ENCODE assay signal across 8 cellular contexts in the genomic region with DNA sequence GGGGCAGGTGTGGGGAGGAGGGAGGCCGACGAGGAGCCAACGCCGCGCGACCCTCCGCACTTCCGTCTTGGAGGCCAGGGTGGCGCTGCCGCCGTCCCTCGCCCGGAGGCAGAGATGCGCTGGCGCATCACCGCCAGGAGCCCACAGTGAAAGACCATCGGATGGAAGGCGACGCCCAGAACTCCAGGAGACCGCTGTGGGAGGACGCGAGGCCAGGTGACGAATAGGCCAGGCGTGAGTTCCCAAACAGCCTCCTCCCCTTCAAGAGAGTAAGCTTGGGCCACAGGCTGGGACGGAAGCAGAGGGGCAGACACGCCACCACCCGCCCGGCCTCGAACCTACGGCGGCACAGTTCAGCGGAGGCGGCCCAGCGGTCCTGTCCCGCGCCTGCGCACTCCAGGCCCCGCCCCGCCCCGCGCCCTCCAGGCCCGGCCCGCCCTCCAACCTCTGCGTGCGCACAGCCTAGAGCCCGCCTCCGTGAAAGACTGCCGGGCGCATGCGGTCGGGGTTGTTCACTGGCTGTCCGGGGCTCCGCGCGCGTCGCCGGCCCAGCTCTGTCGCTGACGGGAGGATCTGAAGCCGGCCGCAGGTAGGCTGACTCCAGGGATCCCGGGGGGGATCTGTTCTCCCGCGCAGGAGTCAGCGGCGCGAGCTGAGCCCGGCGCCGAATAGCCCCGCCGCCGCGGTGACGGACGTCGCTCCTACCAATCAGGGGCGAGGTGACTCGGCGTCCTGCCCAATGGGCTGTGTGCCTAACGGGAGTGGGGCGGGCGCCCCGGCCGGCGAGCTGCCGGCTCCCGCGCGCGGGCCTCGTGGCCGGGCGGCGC. TPM values are rescaled to one million over a fixed set of nuclear protein-coding genes. Genes with fewer than 3 reads are reported as not detected.
DNase-seq lines count a peak whose midpoint lies in the region; ATAC-seq and TF ChIP-seq lines count a peak whose summit lies in the region.

A gene with protein sequence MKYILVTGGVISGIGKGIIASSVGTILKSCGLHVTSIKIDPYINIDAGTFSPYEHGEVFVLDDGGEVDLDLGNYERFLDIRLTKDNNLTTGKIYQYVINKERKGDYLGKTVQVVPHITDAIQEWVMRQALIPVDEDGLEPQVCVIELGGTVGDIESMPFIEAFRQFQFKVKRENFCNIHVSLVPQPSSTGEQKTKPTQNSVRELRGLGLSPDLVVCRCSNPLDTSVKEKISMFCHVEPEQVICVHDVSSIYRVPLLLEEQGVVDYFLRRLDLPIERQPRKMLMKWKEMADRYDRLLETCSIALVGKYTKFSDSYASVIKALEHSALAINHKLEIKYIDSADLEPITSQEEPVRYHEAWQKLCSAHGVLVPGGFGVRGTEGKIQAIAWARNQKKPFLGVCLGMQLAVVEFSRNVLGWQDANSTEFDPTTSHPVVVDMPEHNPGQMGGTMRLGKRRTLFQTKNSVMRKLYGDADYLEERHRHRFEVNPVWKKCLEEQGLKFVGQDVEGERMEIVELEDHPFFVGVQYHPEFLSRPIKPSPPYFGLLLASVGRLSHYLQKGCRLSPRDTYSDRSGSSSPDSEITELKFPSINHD (plus strand): TSS at position 456 of the 827 bp plus-strand sequence. CDS start 3,595 bp downstream, outside the sequence.

- no peaks in the 10 kb centered on the region for H3K9me3 ChIP-seq in spleen

- intact Hi-C loops in activated B cell treated with CpG ODN at 0.5 μM for 24 hours (cut with micrococcal nuclease) (loop anchor here (1.0 kb wide), 3 partner anchors 24 to 288 kb away; partner anchors contain the start of genes CITED4 and NFYC), spleen (cut with DNase I; ENCODE audit: low total_unique reads) (no loop called here)

- H3K4me1 ChIP-seq in spleen = peaks cover 5 to 30% (median 21%) of the 10 kb centered on the region in 6 donors

- peak within 1 kb of the TSS; percentile 92 for H3K27ac Mint-ChIP-seq in activated B cell treated with CpG ODN at 0.5 μM for 24 hours
- H3K27ac Mint-ChIP-seq in immature natural killer cell = peak within 1 kb of the TSS; percentile 94 to 99 (median 96)

- H3K4me1 Mint-ChIP-seq in activated B cell treated with CpG ODN at 0.5 μM for 24 hours = peaks cover 19% of the 10 kb centered on the region
- H3K4me1 Mint-ChIP-seq in immature natural killer cell = peaks cover 17 to 20% of the 10 kb centered on the region in 2 donors

- peaks cover 0 to 14% (median 7%) of the 10 kb centered on the region in 6 donors for H3K36me3 ChIP-seq in spleen

- ATAC-seq in GM19025 (IDR thresholded peaks at IDR 0.05; ENCODE audit: low read depth, unreplicated experiment) (peak; percentile 93), HG03280 (IDR thresholded peaks at IDR 0.05; ENCODE audit: unreplicated experiment) (peak; percentile 86), activated B cell treated with CpG ODN at 0.5 μM for 24 hours (ENCODE audit: low read depth) (peak; percentile 86)

- DNase-seq in AG20443 (ENCODE audit: low spot score) (peak; percentile 99), NCI-H345 (lab: John Stamatoyannopoulos, UW) (peak; percentile 96), activated B cell treated with CpG ODN at 0.5 μM for 24 hours (peak; percentile 95), cardiac fibroblast (ENCODE audit: low read depth in 2 of 2) (peak; percentile 95), immature natural killer cell (peak; percentile 95 to 96 (median 96)), spleen (peak; percentile 98)

- no peaks in the 10 kb centered on the region for H3K27me3 ChIP-seq in spleen (replicated peaks in 1 of 7)

- 0 to 1% (median 1%) methylated on average over 33 to 96 of the region's 96 CpGs for WGBS in spleen, 5 donors

- CTCF ChIA-PET in activated B cell treated with CpG ODN at 0.5 μM for 24 hours (lab: Charles Lee) = interaction anchor here (1.1 kb wide), 1 partner anchor 24 kb away, joined by 4 read pairs; no protein-coding TSS in a partner anchor

- peak within 1 kb of the TSS; percentile 94 for H3K4me3 Mint-ChIP-seq in activated B cell treated with CpG ODN at 0.5 μM for 24 hours
- peak within 1 kb of the TSS; percentile 91 to 97 (median 95) for H3K4me3 Mint-ChIP-seq in immature natural killer cell

- H3K36me3 Mint-ChIP-seq in activated B cell treated with CpG ODN at 0.5 μM for 24 hours (ENCODE audit: low read depth) (peaks cover 23% of the 10 kb centered on the region), immature natural killer cell (peaks cover 4 to 11% (median 7%) of the 10 kb centered on the region in 3 donors)

- H3K27me3 Mint-ChIP-seq in activated B cell treated with CpG ODN at 0.5 μM for 24 hours (no peaks in the 10 kb centered on the region), immature natural killer cell (ENCODE audit: low read depth in 3 of 3) (peaks cover 12 to 20% (median 14%) of the 10 kb centered on the region in 3 donors)

- H3K9me3 Mint-ChIP-seq in activated B cell treated with CpG ODN at 0.5 μM for 24 hours = no peaks in the 10 kb centered on the region
- H3K9me3 Mint-ChIP-seq in immature natural killer cell = no peaks in the 10 kb centered on the region

- TF ChIP-seq POLR2A in spleen (IDR thresholded peaks at IDR 0.05) = peak in 1 of 3 donors; percentile 57

- TF ChIP-seq CTCF in activated B cell treated with CpG ODN at 0.5 μM for 24 hours (IDR thresholded peaks at IDR 0.05) = no peak
- peak; percentile 9 for TF ChIP-seq CTCF in cardiac fibroblast (IDR thresholded peaks at IDR 0.05; ENCODE audit: low read depth, low read length)
- peak in 2 of 11 experiments; percentile 14 to 23 for TF ChIP-seq CTCF in spleen (IDR thresholded peaks at IDR 0.05 in 8 of 11, conservative IDR thresholded peaks at IDR 0.05 in 3 of 11)

- H3K4me3 ChIP-seq in cardiac fibroblast (replicated peaks in 1 of 2; ENCODE audit: low read depth in 2 of 2, low read length in 2 of 2) (peak within 1 kb of the TSS; percentile 72 to 76), spleen (peak within 1 kb of the TSS; percentile 44 to 97 (median 82))

- H3K27ac ChIP-seq in spleen = peak within 1 kb of the TSS; percentile 76 to 98 (median 93)

- POLR2A ChIA-PET in activated B cell treated with CpG ODN at 0.5 μM for 24 hours (lab: Charles Lee) = interaction anchor here (0.6 to 1.8 kb wide), 12 partner anchors 13 to 1482 kb away, joined by 3 to 16 read pairs (median 4); partner anchors contain the start of genes CITED4, NFYC, PPCS and ZFP69B

RNA-seq across cellular contexts. Expression of the gene that starts here (rescaled TPM):
- total RNA-seq in activated B cell treated with CpG ODN at 0.5 μM for 24 hours = 39.5 and 43.0 TPM in 2 replicates
- polyA plus RNA-seq in immature natural killer cell = 10 to 100 TPM; 14.8 to 22.6 (median 16.6) TPM
- total RNA-seq in spleen = 10 to 100 TPM; 12.1 to 27.7 (median 17.8) TPM
- polyA plus RNA-seq in spleen = 10 to 100 TPM in 2 of 3 donors, 1 to 10 TPM in 1; 7.9 to 14.4 (median 10.9) TPM

Comparison
In these comparisons a context has a peak if more than half of its experiments do, and no peak if none do; other contexts are left out.
1. Peak in every context shown above with its lines: DNase-seq, ATAC-seq, H3K4me3 ChIP-seq and H3K27ac ChIP-seq.